Comparison of ENCODE assay signal across 1 cellular context in genomic region chr18:12701161-12701560, GRCh38.
TF ChIP-seq lines count a peak whose summit lies in the region.

No MANE protein-coding gene starts in this region.

TF ChIP-seq in GM12878, 131 proteins besides CTCF, POLR2A, EP300 and RAD21:
- TF ChIP-seq POLR2AphosphoS5 (IDR thresholded peaks at IDR 0.05; ENCODE audit: low read length) = no peak
- no peak for TF ChIP-seq IRF3 (IDR thresholded peaks at IDR 0.05)
- TF ChIP-seq JUNB (IDR thresholded peaks at IDR 0.05) = no peak
- no peak for TF ChIP-seq TCF3 (IDR thresholded peaks at IDR 0.05; ENCODE audit: borderline replicate concordance, insufficient read depth, low read depth, low read length)
- no peak for TF ChIP-seq GABPA (IDR thresholded peaks at IDR 0.05; ENCODE audit: low read depth)
- TF ChIP-seq EED (IDR thresholded peaks at IDR 0.05; ENCODE audit: low read depth) = no peak
- no peak for TF ChIP-seq TCF7 (IDR thresholded peaks at IDR 0.05; ENCODE audit: borderline replicate concordance)
- no peak for TF ChIP-seq ZNF274 (IDR thresholded peaks at IDR 0.05; ENCODE audit: insufficient read depth, insufficient read length)
- no peak for TF ChIP-seq HDAC6 (IDR thresholded peaks at IDR 0.05; ENCODE audit: unreplicated experiment)
